ENCODE assay signal across 18 cellular contexts in the genomic region with DNA sequence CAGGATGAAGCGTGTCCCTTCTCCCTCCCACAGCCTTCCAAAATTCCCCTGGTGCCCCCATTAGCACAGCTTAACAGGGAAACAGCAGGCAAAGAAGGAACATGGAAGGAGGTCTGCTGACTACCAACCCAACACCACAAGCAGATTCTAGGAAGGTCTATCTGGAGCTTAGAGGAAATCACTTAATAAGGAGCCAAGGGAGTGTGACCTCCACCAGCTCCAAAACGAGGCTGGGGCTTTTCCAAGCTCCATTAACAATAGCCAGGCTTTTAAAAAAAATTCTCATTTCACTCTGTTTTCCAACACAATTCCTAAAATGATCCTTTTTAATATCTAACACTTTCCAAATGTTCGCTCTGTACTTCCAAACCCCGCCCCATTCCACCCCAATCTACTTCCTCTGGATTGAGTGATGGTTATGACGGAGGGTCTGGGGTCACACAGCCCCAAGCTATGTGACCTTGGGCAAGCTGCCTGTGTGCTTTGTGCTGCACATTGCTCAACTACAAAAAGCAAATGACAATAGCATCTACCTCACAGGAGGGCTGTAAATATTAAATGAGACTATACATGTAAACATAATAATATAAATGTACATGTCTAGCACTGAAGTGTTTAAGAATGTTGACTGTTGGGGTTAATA. TPM values are rescaled to one million over a fixed set of nuclear protein-coding genes. Genes with fewer than 3 reads are reported as not detected.
A peak's percentile ranks its signal among the peaks of the same experiment; 100 is the strongest.
DNase-seq lines count a peak whose midpoint lies in the region; ATAC-seq and TF ChIP-seq lines count a peak whose summit lies in the region.
"Had no signal": no experiment of that assay in that cellular context is flagged by ENCODE, and none has a peak within 500 bp of the region (broad histone marks: within the 10 kb centered on the region; RNA-seq: fewer than 3 reads in every experiment).

No MANE protein-coding gene starts in this region.

- POLR2A ChIA-PET in PC-9 (lab: Charles Lee; ENCODE audit: unreplicated experiment): no interaction called here

- 50 to 56% methylated on average over 5 of the region's 5 CpGs for WGBS in testis, 2 donors

- no peaks in the 10 kb centered on the region for H3K9me3 Mint-ChIP-seq in activated naive CD4-positive, alpha-beta T cell treated with anti-CD3 and anti-CD28 coated beads, Interleukin-2, amount 50 U/mL, for 24 hours
- no peaks in the 10 kb centered on the region for H3K9me3 Mint-ChIP-seq in activated naive CD4-positive, alpha-beta T cell treated with anti-CD3 and anti-CD28 coated beads, Interleukin-2, amount 50 U/mL, for 72 hours
- no peaks in the 10 kb centered on the region for H3K9me3 Mint-ChIP-seq in immature natural killer cell
- H3K9me3 Mint-ChIP-seq: IgD-negative memory B cell; T-helper 1 cell treated with Interleukin-12 subunit alpha and Interleukin-12 subunit beta and Interleukin-4 antibody, amounts not matched to agents 30 μg/mL and 1 μg/mL, for 36 hours had no signal

- H3K4me3 ChIP-seq in PC-9 (peak overlapping the region; percentile 55), testis (no peak overlapping the region), WERI-Rb-1 (ENCODE audit: low read depth, low read length) (no peak overlapping the region)
- H3K4me3 ChIP-seq: adrenal gland, HAP-1, skin epidermis, upper lobe of right lung had no signal

- no peak overlapping the region for H2AFZ ChIP-seq in PC-9

- H3K4me1 ChIP-seq in PC-9 (replicated peaks; ENCODE audit: insufficient read depth): peaks cover 69% of the 10 kb centered on the region
- peaks cover 7% of the 10 kb centered on the region for H3K4me1 ChIP-seq in testis
- H3K4me1 ChIP-seq: adrenal gland had no signal

- no peak for DNase-seq in activated naive CD4-positive, alpha-beta T cell treated with anti-CD3 and anti-CD28 coated beads, Interleukin-2, amount 50 U/mL, for 72 hours (ENCODE audit: low spot score in 2 of 2)
- DNase-seq in PC-9 (no peak), immature natural killer cell (no peak), testis (peak; percentile 29), WERI-Rb-1 (no peak), HCEC 1CT (no peak), pons (ENCODE audit: low spot score) (no peak)
- DNase-seq: activated T-cell treated with anti-CD3 and anti-CD28 coated beads for 4 hours, mesendoderm, NCI-H1048, upper lobe of right lung had no signal

- TF ChIP-seq CTCF in PC-9 (conservative IDR thresholded peaks at IDR 0.05) (no peak), testis (IDR thresholded peaks at IDR 0.05) (no peak), WERI-Rb-1 (IDR thresholded peaks at IDR 0.05; ENCODE audit: low read depth, low read length) (no peak)

- no peak for TF ChIP-seq POLR2A in testis (IDR thresholded peaks at IDR 0.05)

- peaks cover 38% of the 10 kb centered on the region; the same call in 1 of the 2 replicates for H3F3A ChIP-seq in PC-9 (ENCODE audit: insufficient read depth, low read depth)

- H3K36me3 ChIP-seq in PC-9 (ENCODE audit: low read depth): peaks cover 4% of the 10 kb centered on the region; the same call in 1 of the 2 replicates
- no peaks in the 10 kb centered on the region for H3K36me3 ChIP-seq in testis (ENCODE audit: low read depth, missing control alignments)
- H3K36me3 ChIP-seq in WERI-Rb-1: no peaks in the 10 kb centered on the region
- H3K36me3 ChIP-seq: adrenal gland, HAP-1, upper lobe of right lung had no signal

- peaks cover 2% of the 10 kb centered on the region for H3K36me3 Mint-ChIP-seq in activated naive CD4-positive, alpha-beta T cell treated with anti-CD3 and anti-CD28 coated beads, Interleukin-2, amount 50 U/mL, for 24 hours
- peaks cover 0 to 18% of the 10 kb centered on the region in 2 donors for H3K36me3 Mint-ChIP-seq in activated naive CD4-positive, alpha-beta T cell treated with anti-CD3 and anti-CD28 coated beads, Interleukin-2, amount 50 U/mL, for 72 hours
- no peaks in the 10 kb centered on the region for H3K36me3 Mint-ChIP-seq in immature natural killer cell

- no peaks in the 10 kb centered on the region for H4K20me1 ChIP-seq in PC-9 (ENCODE audit: insufficient read depth)

- H3K9me3 ChIP-seq in PC-9 (ENCODE audit: insufficient read depth, low read depth) (no peaks in the 10 kb centered on the region), testis (no peaks in the 10 kb centered on the region), WERI-Rb-1 (ENCODE audit: severe bottlenecking) (no peaks in the 10 kb centered on the region)
- H3K9me3 ChIP-seq: adrenal gland, HAP-1, upper lobe of right lung had no signal

- no peak overlapping the region for H3K4me3 Mint-ChIP-seq in activated naive CD4-positive, alpha-beta T cell treated with anti-CD3 and anti-CD28 coated beads, Interleukin-2, amount 50 U/mL, for 24 hours
- H3K4me3 Mint-ChIP-seq in immature natural killer cell: peak overlapping the region in 3 of 5 donors; percentile 22 to 57 (median 56)

- H3K27ac Mint-ChIP-seq in activated naive CD4-positive, alpha-beta T cell treated with anti-CD3 and anti-CD28 coated beads, Interleukin-2, amount 50 U/mL, for 24 hours: peak overlapping the region; percentile 49
- peak overlapping the region in 1 of 2 donors; percentile 79 for H3K27ac Mint-ChIP-seq in activated naive CD4-positive, alpha-beta T cell treated with anti-CD3 and anti-CD28 coated beads, Interleukin-2, amount 50 U/mL, for 72 hours
- peak overlapping the region; percentile 59 to 85 (median 72) for H3K27ac Mint-ChIP-seq in immature natural killer cell

- no peak for ATAC-seq in activated naive CD4-positive, alpha-beta T cell treated with anti-CD3 and anti-CD28 coated beads, Interleukin-2, amount 50 U/mL, for 72 hours
- ATAC-seq: Right ventricle myocardium inferior had no signal

- intact Hi-C loops in PC-9 (cut with micrococcal nuclease; ENCODE audit: unreplicated experiment): loop anchor here (2.0 to 5.0 kb wide), 2 partner anchors 19 to 55 kb away; no protein-coding TSS in a partner anchor
- intact Hi-C loops in testis (cut with DNase I; ENCODE audit: low total_unique reads): no loop called here

- no peaks in the 10 kb centered on the region for H3K27me3 Mint-ChIP-seq in activated naive CD4-positive, alpha-beta T cell treated with anti-CD3 and anti-CD28 coated beads, Interleukin-2, amount 50 U/mL, for 24 hours
- H3K27me3 Mint-ChIP-seq in immature natural killer cell (ENCODE audit: low read depth in 3 of 3): peaks cover 0 to 4% (median 0%) of the 10 kb centered on the region in 3 donors

- H3K4me1 Mint-ChIP-seq in activated naive CD4-positive, alpha-beta T cell treated with anti-CD3 and anti-CD28 coated beads, Interleukin-2, amount 50 U/mL, for 24 hours: peaks cover 84% of the 10 kb centered on the region
- peaks cover 92 to 100% of the 10 kb centered on the region in 2 donors for H3K4me1 Mint-ChIP-seq in immature natural killer cell

- H3K27ac ChIP-seq in PC-9 (peak overlapping the region; percentile 99), testis (no peak overlapping the region), WERI-Rb-1 (no peak overlapping the region)
- H3K27ac ChIP-seq: upper lobe of right lung had no signal

- CTCF ChIA-PET in PC-9 (lab: Charles Lee): no interaction called here

- BruUV-seq in PC-9 (replicated peaks; lab: Mats Ljungman, UMichigan): no TSS peak

- H3K27me3 ChIP-seq in PC-9 (ENCODE audit: insufficient read depth, low read depth) (no peaks in the 10 kb centered on the region), testis (no peaks in the 10 kb centered on the region), WERI-Rb-1 (ENCODE audit: insufficient read depth, low read depth, severe bottlenecking) (no peaks in the 10 kb centered on the region)
- H3K27me3 ChIP-seq: adrenal gland, upper lobe of right lung had no signal

- H3K9me2 ChIP-seq in PC-9 (ENCODE audit: insufficient read depth): no peaks in the 10 kb centered on the region

- peaks cover 89% of the 10 kb centered on the region for H3K79me2 ChIP-seq in PC-9 (ENCODE audit: low read depth)

- H3K4me2 ChIP-seq in PC-9: peak overlapping the region; percentile 82

RNA-seq across cellular contexts. Expression of gene STK39, which starts 55.1 kb away (rescaled TPM):
- 10 to 100 TPM; 21.8 to 43.1 TPM for total RNA-seq in activated naive CD4-positive, alpha-beta T cell treated with anti-CD3 and anti-CD28 coated beads, Interleukin-2, amount 50 U/mL, for 72 hours
- total RNA-seq in PC-9 (2021): 14.5 and 18.6 TPM in 2 replicates
- 10 to 100 TPM in 1 of 3 donors, 1 to 10 TPM in 2; 5.8 to 11.5 (median 9.3) TPM for polyA plus RNA-seq in immature natural killer cell
- 10 to 100 TPM; 26.4 to 41.8 TPM for total RNA-seq in testis
- 70.7 TPM for polyA plus RNA-seq in testis (ENCODE audit: insufficient read depth, low read depth, low replicate concordance)
